In genomic region chr2:128746356-128746755, GRCh38 we compare ENCODE assay signal across 13 cellular contexts.
DNase-seq lines count a peak whose midpoint lies in the region; ATAC-seq and TF ChIP-seq lines count a peak whose summit lies in the region.
"Had no signal": no experiment of that assay in that cellular context is flagged by ENCODE, and none has a peak within 500 bp of the region (broad histone marks: within the 10 kb centered on the region; RNA-seq: fewer than 3 reads in every experiment).

No MANE protein-coding gene starts in this region.

- H3K4me3 Mint-ChIP-seq in chondrocyte (ENCODE audit: unreplicated experiment) = no peak overlapping the region
- no peak overlapping the region for H3K4me3 Mint-ChIP-seq in activated T-cell treated with anti-CD3 and anti-CD28 coated beads, Interleukin-2, amount 50 U/mL, for 24 hours
- H3K4me3 Mint-ChIP-seq in activated naive CD8-positive, alpha-beta T cell treated with anti-CD3 and anti-CD28 coated beads for 36 hours = no peak overlapping the region
- H3K4me3 Mint-ChIP-seq: activated T-cell treated with anti-CD3 and anti-CD28 coated beads, Interleukin-2, amount 50 U/mL, for 72 hours; naive B cell had no signal

- H3K4me3 ChIP-seq in BJ (ENCODE audit: low read depth, low read length) = no peak overlapping the region
- H3K4me3 ChIP-seq in right lobe of liver = no peak overlapping the region

- 21% methylated on average over 5 of the region's 5 CpGs for WGBS in right lobe of liver (ENCODE audit: insufficient coverage, low coverage, low lambda C conversion rate, missing lambda C conversion rate)

- no peaks in the 10 kb centered on the region for H3K27me3 Mint-ChIP-seq in chondrocyte (ENCODE audit: low read depth)
- no peaks in the 10 kb centered on the region for H3K27me3 Mint-ChIP-seq in activated T-cell treated with anti-CD3 and anti-CD28 coated beads, Interleukin-2, amount 50 U/mL, for 24 hours
- H3K27me3 Mint-ChIP-seq in activated naive CD8-positive, alpha-beta T cell treated with anti-CD3 and anti-CD28 coated beads for 36 hours = peaks cover 13% of the 10 kb centered on the region
- H3K27me3 Mint-ChIP-seq: naive B cell had no signal

- CTCF ChIA-PET in BJ (lab: Yijun Ruan, JAX) = interaction anchor here (0.7 to 3.8 kb wide), 3 partner anchors 9 to 865 kb away, joined by 3 to 19 read pairs (median 5); no protein-coding TSS in a partner anchor

- no peak for TF ChIP-seq POLR2A in right lobe of liver (IDR thresholded peaks at IDR 0.05)

- H3K4me1 Mint-ChIP-seq in chondrocyte (ENCODE audit: low read depth) = peaks cover 63% of the 10 kb centered on the region
- H3K4me1 Mint-ChIP-seq in activated T-cell treated with anti-CD3 and anti-CD28 coated beads, Interleukin-2, amount 50 U/mL, for 24 hours (ENCODE audit: low read depth) = no peaks in the 10 kb centered on the region
- H3K4me1 Mint-ChIP-seq in activated naive CD8-positive, alpha-beta T cell treated with anti-CD3 and anti-CD28 coated beads for 36 hours = no peaks in the 10 kb centered on the region

- no peaks in the 10 kb centered on the region for H3K9me3 ChIP-seq in right lobe of liver

- no peaks in the 10 kb centered on the region for H3K9me3 Mint-ChIP-seq in chondrocyte (ENCODE audit: low read depth)
- no peaks in the 10 kb centered on the region for H3K9me3 Mint-ChIP-seq in activated T-cell treated with anti-CD3 and anti-CD28 coated beads, Interleukin-2, amount 50 U/mL, for 24 hours
- no peaks in the 10 kb centered on the region for H3K9me3 Mint-ChIP-seq in activated naive CD8-positive, alpha-beta T cell treated with anti-CD3 and anti-CD28 coated beads for 36 hours
- H3K9me3 Mint-ChIP-seq: activated T-cell treated with anti-CD3 and anti-CD28 coated beads, Interleukin-2, amount 50 U/mL, for 72 hours; naive B cell had no signal

- H3K27me3 ChIP-seq in BJ (ENCODE audit: control insufficient read depth, insufficient read depth, low read length) (no peaks in the 10 kb centered on the region), right lobe of liver (no peaks in the 10 kb centered on the region)

- H3K27ac ChIP-seq in right lobe of liver = no peak overlapping the region

- no peaks in the 10 kb centered on the region for H3K36me3 ChIP-seq in BJ (ENCODE audit: control insufficient read depth, insufficient read depth, low read length)
- no peaks in the 10 kb centered on the region for H3K36me3 ChIP-seq in right lobe of liver

- no peaks in the 10 kb centered on the region for H3K4me1 ChIP-seq in right lobe of liver

- intact Hi-C loops in right lobe of liver (cut with DNase I) = no loop called here

- H3K27ac Mint-ChIP-seq in chondrocyte (ENCODE audit: unreplicated experiment) = peak overlapping the region; percentile 74
- H3K27ac Mint-ChIP-seq in activated T-cell treated with anti-CD3 and anti-CD28 coated beads, Interleukin-2, amount 50 U/mL, for 24 hours = no peak overlapping the region
- H3K27ac Mint-ChIP-seq in activated naive CD8-positive, alpha-beta T cell treated with anti-CD3 and anti-CD28 coated beads for 36 hours = no peak overlapping the region
- H3K27ac Mint-ChIP-seq: activated T-cell treated with anti-CD3 and anti-CD28 coated beads, Interleukin-2, amount 50 U/mL, for 72 hours; naive B cell had no signal

- DNase-seq in BJ (ENCODE audit: low read depth) (peak; percentile 26), NOMO-1 (lab: John Stamatoyannopoulos, UW; ENCODE audit: unreplicated experiment in 2 of 2) (peak; percentile 5 to 30), chondrocyte (ENCODE audit: low spot score) (no peak), right lobe of liver (no peak), activated gamma-delta T cell (lab: John Stamatoyannopoulos, UW) (no peak), NCI-H1417 treated with DMSO at 0.1 percent for 48 hours (lab: John Stamatoyannopoulos, UW) (no peak)
- DNase-seq in activated T-cell treated with anti-CD3 and anti-CD28 coated beads, Interleukin-2, amount 50 U/mL, for 24 hours = no peak
- no peak for DNase-seq in activated naive CD8-positive, alpha-beta T cell treated with anti-CD3 and anti-CD28 coated beads for 36 hours
- DNase-seq: activated CD4-positive, CD25-positive, alpha-beta regulatory T cell treated with anti-CD3 and anti-CD28 coated beads, Interleukin-2, amount 50 U/mL, for 72 hours; activated T-cell treated with anti-CD3 and anti-CD28 coated beads, Interleukin-2, amount 50 U/mL, for 72 hours; DMS153; naive B cell; NCI-H774 had no signal

- TF ChIP-seq CTCF in BJ (IDR thresholded peaks at IDR 0.05; ENCODE audit: insufficient read depth, low read depth, low read length) (no peak), chondrocyte (IDR thresholded peaks at IDR 0.05) (no peak), right lobe of liver (IDR thresholded peaks at IDR 0.05) (no peak)

- H3K36me3 Mint-ChIP-seq in chondrocyte (ENCODE audit: low read depth) = no peaks in the 10 kb centered on the region
- no peaks in the 10 kb centered on the region for H3K36me3 Mint-ChIP-seq in activated T-cell treated with anti-CD3 and anti-CD28 coated beads, Interleukin-2, amount 50 U/mL, for 24 hours (ENCODE audit: low read depth)
- H3K36me3 Mint-ChIP-seq in activated naive CD8-positive, alpha-beta T cell treated with anti-CD3 and anti-CD28 coated beads for 36 hours = no peaks in the 10 kb centered on the region
- H3K36me3 Mint-ChIP-seq: naive B cell had no signal

- peak; percentile 36 to 64 (median 62) for ATAC-seq in right lobe of liver
- ATAC-seq: activated T-cell treated with anti-CD3 and anti-CD28 coated beads, Interleukin-2, amount 50 U/mL, for 72 hours had no signal

- POLR2A ChIA-PET in BJ (lab: Charles Lee) = no interaction called here

Comparison
In these comparisons a context has a peak if more than half of its experiments do, and no peak if none do; other contexts are left out.
1. DNase-seq: peak in BJ (single experiment) and NOMO-1 (2 of 2); none in chondrocyte (single experiment), right lobe of liver (0 of 3), activated T-cell treated with anti-CD3 and anti-CD28 coated beads, Interleukin-2, amount 50 U/mL, for 24 hours (single experiment), activated gamma-delta T cell (single experiment), activated naive CD8-positive, alpha-beta T cell treated with anti-CD3 and anti-CD28 coated beads for 36 hours (single experiment) and NCI-H1417 treated with DMSO at 0.1 percent for 48 hours (single experiment).